In genomic region chr13:54187461-54187860, GRCh38 we compare ENCODE assay signal across 23 cellular contexts.
"Had no signal": no experiment of that assay in that cellular context is flagged by ENCODE, and none has a peak within 500 bp of the region (broad histone marks: within the 10 kb centered on the region; RNA-seq: fewer than 3 reads in every experiment).

No MANE protein-coding gene starts in this region.

- H3K9me3 Mint-ChIP-seq: endodermal cell, mesothelial cell of epicardium had no signal

- H3K27ac ChIP-seq: colonic mucosa, epithelial cell of prostate, esophagus squamous epithelium, gastrocnemius medialis, heart right ventricle, left lung, lower lobe of right lung had no signal

- H3K4me3 Mint-ChIP-seq: dendritic cell treated with granulocyte-macrophage colony-stimulating factor and Interleukin-4, amounts not matched to agents 40 ng/mL and 50 ng/mL, for 4 days; effector memory CD8-positive, alpha-beta T cell; endodermal cell; mesothelial cell of epicardium had no signal

- H3K27me3 Mint-ChIP-seq: dendritic cell treated with granulocyte-macrophage colony-stimulating factor and Interleukin-4, amounts not matched to agents 40 ng/mL and 50 ng/mL, for 4 days; effector memory CD8-positive, alpha-beta T cell had no signal

- DNase-seq: colonic mucosa; cortex of kidney; effector CD8-positive, alpha-beta T cell; effector memory CD8-positive, alpha-beta T cell; endodermal cell; erythroblast; esophagus squamous epithelium; foreskin fibroblast; foreskin melanocyte; gastrocnemius medialis; glutamatergic neuron; head of caudate nucleus; heart right ventricle; hippocampal formation; left cardiac atrium; left lung; left ventricle myocardium superior; lower lobe of right lung; mesenchymal stem cell; mucosa of descending colon had no signal

- H3K4me1 ChIP-seq: colonic mucosa, gastrocnemius medialis, heart right ventricle, left lung, lower lobe of right lung had no signal

- H3K27ac Mint-ChIP-seq: dendritic cell treated with granulocyte-macrophage colony-stimulating factor and Interleukin-4, amounts not matched to agents 40 ng/mL and 50 ng/mL, for 4 days; effector memory CD8-positive, alpha-beta T cell; endodermal cell; mesothelial cell of epicardium had no signal

- H3K9me3 ChIP-seq: colonic mucosa, esophagus squamous epithelium, gastrocnemius medialis, heart right ventricle, lower lobe of right lung had no signal

- H3K27me3 ChIP-seq: colonic mucosa, esophagus squamous epithelium, gastrocnemius medialis, heart right ventricle, left lung had no signal

- H3K36me3 Mint-ChIP-seq: mesothelial cell of epicardium had no signal

- H3K4me3 ChIP-seq: colonic mucosa, esophagus squamous epithelium, gastrocnemius medialis, heart right ventricle, left lung, lower lobe of right lung, mucosa of descending colon had no signal

- H3K36me3 ChIP-seq: colonic mucosa, esophagus squamous epithelium, gastrocnemius medialis, heart right ventricle, left lung, lower lobe of right lung had no signal
